28 cellular contexts compared by ENCODE assay signal in the genomic region with DNA sequence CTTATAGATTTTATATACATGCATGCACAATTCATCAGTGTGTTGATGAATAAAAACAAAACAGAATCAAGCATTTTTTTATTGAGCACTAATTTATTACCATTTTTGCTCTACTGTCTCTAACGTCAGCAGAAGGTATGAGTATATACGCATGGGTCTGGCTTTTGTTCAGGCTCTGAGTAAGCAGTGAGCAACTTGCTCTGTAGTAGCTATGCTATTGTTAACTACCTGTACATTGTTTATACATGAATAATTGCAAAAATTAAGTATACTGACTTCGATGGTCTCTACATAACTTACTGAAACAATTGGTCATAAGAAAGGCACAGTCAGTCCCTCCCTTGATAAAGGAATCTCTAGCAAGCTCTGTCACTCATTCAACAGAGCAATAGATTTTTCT.
"Had no signal": no experiment of that assay in that cellular context is flagged by ENCODE, and none has a peak within 500 bp of the region (broad histone marks: within the 10 kb centered on the region; RNA-seq: fewer than 3 reads in every experiment).

No MANE protein-coding gene starts in this region.

- H3K4me2 ChIP-seq: neural progenitor cell, smooth muscle cell had no signal

- H3K4me1 ChIP-seq: esophagus squamous epithelium, neural progenitor cell, prostate gland, right atrium auricular region, suprapubic skin, transverse colon, upper lobe of right lung, uterus had no signal

- H3K4me3 ChIP-seq: esophagus squamous epithelium, lung, neural progenitor cell, prostate gland, right atrium auricular region, smooth muscle cell, suprapubic skin, transverse colon, upper lobe of right lung, uterus had no signal

- H3K27ac ChIP-seq: esophagus squamous epithelium, neural progenitor cell, prostate gland, right atrium auricular region, suprapubic skin, transverse colon, upper lobe of right lung, uterus had no signal

- H3K27ac Mint-ChIP-seq: effector memory CD8-positive, alpha-beta T cell; immature natural killer cell; mesothelial cell of epicardium; naive thymus-derived CD4-positive, alpha-beta T cell; neural progenitor cell; stimulated activated naive CD8-positive, alpha-beta T cell treated with anti-CD3 and anti-CD28 coated beads, Interleukin-15, amount 100 ng/mL, for 72 hours had no signal

- H3K27me3 ChIP-seq: esophagus squamous epithelium, neural progenitor cell, right atrium auricular region, suprapubic skin, transverse colon, upper lobe of right lung, uterus had no signal

- H3K27me3 Mint-ChIP-seq: effector memory CD8-positive, alpha-beta T cell; stimulated activated naive CD8-positive, alpha-beta T cell treated with anti-CD3 and anti-CD28 coated beads, Interleukin-15, amount 100 ng/mL, for 72 hours had no signal

- DNase-seq: cortex of kidney; effector memory CD8-positive, alpha-beta T cell; esophagus squamous epithelium; hypothalamus; immature natural killer cell; mesenchymal stem cell; naive thymus-derived CD4-positive, alpha-beta T cell; stimulated activated CD4-positive, alpha-beta T cell treated with anti-CD3 and anti-CD28 coated beads, Interleukin-12 subunit alpha, Interleukin-12 subunit beta, amount 100 ng/mL, for 4 hours; stimulated activated CD4-positive, alpha-beta T cell treated with anti-CD3 and anti-CD28 coated beads, Interleukin-1b, Interleukin-23, amount 100 ng/mL, for 48 hours; stimulated activated CD4-positive, alpha-beta T cell treated with anti-CD3 and anti-CD28 coated beads, Interleukin-4, amount 100 ng/mL, for 1 hour; stimulated activated CD8-positive, alpha-beta memory T cell treated with anti-CD3 and anti-CD28 coated beads, Interleukin-4, amount 100 ng/mL, for 48 hours; stimulated activated naive CD4-positive, alpha-beta T cell; stimulated activated naive CD8-positive, alpha-beta T cell treated with anti-CD3 and anti-CD28 coated beads, Interleukin-15, amount 100 ng/mL, for 72 hours; transverse colon; upper lobe of right lung; uterus had no signal

- H3K36me3 Mint-ChIP-seq: immature natural killer cell, mesothelial cell of epicardium, neural progenitor cell had no signal

- FAIRE-seq: endometrium, frontal cortex had no signal

- H3K9me3 ChIP-seq: esophagus squamous epithelium, prostate gland, right atrium auricular region, suprapubic skin, transverse colon, upper lobe of right lung, uterus had no signal

- H2AFZ ChIP-seq: neural progenitor cell had no signal

- H3K36me3 ChIP-seq: esophagus squamous epithelium, neural progenitor cell, prostate gland, right atrium auricular region, suprapubic skin, transverse colon, upper lobe of right lung, uterus had no signal

- H3K9me3 Mint-ChIP-seq: effector memory CD8-positive, alpha-beta T cell; immature natural killer cell; stimulated activated naive CD8-positive, alpha-beta T cell treated with anti-CD3 and anti-CD28 coated beads, Interleukin-15, amount 100 ng/mL, for 72 hours had no signal

- H3K9ac ChIP-seq: neural progenitor cell had no signal

- H3K4me3 Mint-ChIP-seq: effector memory CD8-positive, alpha-beta T cell; immature natural killer cell; mesothelial cell of epicardium; naive thymus-derived CD4-positive, alpha-beta T cell; nephron; neural progenitor cell; stimulated activated naive CD8-positive, alpha-beta T cell treated with anti-CD3 and anti-CD28 coated beads, Interleukin-15, amount 100 ng/mL, for 72 hours had no signal

- ATAC-seq: effector memory CD8-positive, alpha-beta T cell; left lobe of liver; naive thymus-derived CD4-positive, alpha-beta T cell; sciatic nerve; stimulated activated naive CD8-positive, alpha-beta T cell treated with anti-CD3 and anti-CD28 coated beads, Interleukin-15, amount 100 ng/mL, for 72 hours had no signal

- H3K4me1 Mint-ChIP-seq: immature natural killer cell; nephron; stimulated activated naive CD8-positive, alpha-beta T cell treated with anti-CD3 and anti-CD28 coated beads, Interleukin-15, amount 100 ng/mL, for 72 hours had no signal
